In the genomic region with DNA sequence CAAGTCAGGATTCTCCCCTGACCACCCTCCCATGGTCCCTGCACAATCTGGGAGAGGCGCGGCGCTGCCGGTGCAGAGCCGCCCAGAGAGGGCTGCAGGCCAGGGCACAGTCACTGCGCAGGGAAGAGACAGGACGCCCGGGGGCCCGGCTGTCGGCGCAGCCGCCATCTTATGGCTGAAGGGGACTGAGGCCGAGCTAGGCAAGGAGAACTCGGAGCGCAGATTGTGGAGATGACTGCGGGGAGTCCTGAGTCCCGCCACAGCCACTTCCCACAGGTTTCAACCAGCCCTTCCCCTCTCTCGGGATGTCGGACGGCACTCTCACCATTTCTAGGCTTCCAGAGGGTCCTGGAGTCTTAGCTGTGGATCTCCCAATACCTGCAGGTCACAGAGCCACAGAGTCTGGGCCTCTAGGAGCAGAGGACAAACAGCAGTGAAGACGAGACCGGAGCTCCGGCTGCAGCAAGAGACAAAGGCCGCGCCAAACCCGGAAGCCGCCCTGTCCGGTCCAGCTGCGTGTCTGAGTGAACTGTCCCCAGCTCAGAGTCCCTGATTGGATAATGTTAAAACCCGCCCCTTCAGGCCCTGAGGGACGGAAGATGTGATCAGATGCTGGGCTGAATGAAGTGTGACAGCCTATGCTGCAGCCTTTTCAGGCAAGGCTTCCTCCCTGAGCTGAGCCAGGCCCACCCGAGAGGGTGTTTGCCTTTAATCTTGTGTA, we compare ENCODE assay signal across 8 cellular contexts. TPM values are rescaled to one million over a fixed set of nuclear protein-coding genes. Genes with fewer than 3 reads are reported as not detected.
A peak's percentile ranks its signal among the peaks of the same experiment; 100 is the strongest.
DNase-seq lines count a peak whose midpoint lies in the region; ATAC-seq and TF ChIP-seq lines count a peak whose summit lies in the region.

A gene (minus strand): TSS at position 526 of the 721 bp plus-strand sequence. CDS start 198 bp downstream, at position 328.

- intact Hi-C loops in transverse colon (cut with DNase I; ENCODE audit: low total_unique reads), result no loop called here

- H3K27ac ChIP-seq in cardiac muscle cell (peak within 1 kb of the TSS; percentile 97), trophoblast cell (ENCODE audit: low read depth, low read length) (peak within 1 kb of the TSS; percentile 90), transverse colon (peak within 1 kb of the TSS; percentile 93 to 98 (median 97))

- H3K23ac ChIP-seq in trophoblast cell (ENCODE audit: low read length), result no peak within 1 kb of the TSS

- no peak for TF ChIP-seq CTCF in GM10248 (IDR thresholded peaks at IDR 0.05; ENCODE audit: control extremely low read depth, extremely low read depth, low read depth, missing control alignments)
- TF ChIP-seq CTCF in cardiac muscle cell (IDR thresholded peaks at IDR 0.05; ENCODE audit: low read depth, low read length), result no peak
- no peak for TF ChIP-seq CTCF in transverse colon (IDR thresholded peaks at IDR 0.05)

- peak within 1 kb of the TSS; percentile 82 for H3K4me3 ChIP-seq in cardiac muscle cell
- H3K4me3 ChIP-seq in trophoblast cell (ENCODE audit: low read depth, low read length), result peak within 1 kb of the TSS; percentile 90
- peak within 1 kb of the TSS; percentile 45 to 89 (median 68) for H3K4me3 ChIP-seq in transverse colon

- no peak within 1 kb of the TSS for H2BK12ac ChIP-seq in trophoblast cell (ENCODE audit: low read length)

- H4K12ac ChIP-seq in trophoblast cell (ENCODE audit: low read depth, low read length), result peak within 1 kb of the TSS; percentile 54

- H3K36me3 ChIP-seq in cardiac muscle cell (peaks cover 5% of the 10 kb centered on the region), trophoblast cell (ENCODE audit: control insufficient read depth in 1 of 2, insufficient read depth in 2 of 2, low read length in 2 of 2) (peaks cover 4 to 7% of the 10 kb centered on the region in 2 experiments), transverse colon (peaks cover 0 to 22% (median 2%) of the 10 kb centered on the region in 4 donors)

- peaks cover 9% of the 10 kb centered on the region for H3K79me2 ChIP-seq in trophoblast cell (ENCODE audit: control insufficient read depth, insufficient read depth, low read length, poor library complexity)

- CTCF ChIA-PET in GM10248 (lab: Yijun Ruan, JAX), result interaction anchor here (0.9 to 2.0 kb wide), 5 partner anchors 11 to 176 kb away, joined by 3 to 4 read pairs (median 4); a partner anchor contains a TSS

- H4K91ac ChIP-seq in trophoblast cell (ENCODE audit: low read depth, low read length), result peak within 1 kb of the TSS; percentile 83

- WGBS in trophoblast cell (ENCODE audit: extremely low coverage, insufficient coverage, insufficient read length), result no CpG with 5 or more reads among the region's 32 CpGs
- WGBS in transverse colon (ENCODE audit: low coverage in 1 of 2), 2 donors, result 5% methylated on average over 31 of the region's 32 CpGs; no CpG with 5 or more reads in 1 of the 2 donors

- POLR2A ChIA-PET in GM10248 (lab: Yijun Ruan, JAX), result interaction anchor here (0.8 kb wide), 1 partner anchor 553 kb away, joined by 3 read pairs; a partner anchor contains a TSS

- no peak for TF ChIP-seq EP300 in transverse colon (IDR thresholded peaks at IDR 0.05; ENCODE audit: low read depth)

- no peaks in the 10 kb centered on the region for H3K27me3 ChIP-seq in cardiac muscle cell
- H3K27me3 ChIP-seq in trophoblast cell (ENCODE audit: insufficient read depth, low read length), result no peaks in the 10 kb centered on the region
- no peaks in the 10 kb centered on the region for H3K27me3 ChIP-seq in transverse colon

- no peaks in the 10 kb centered on the region for H3K9me3 ChIP-seq in cardiac muscle cell (ENCODE audit: low read depth)
- H3K9me3 ChIP-seq in trophoblast cell (ENCODE audit: insufficient read depth, low read depth, low read length), result peaks cover 1% of the 10 kb centered on the region
- peaks cover 3 to 18% of the 10 kb centered on the region in 2 donors for H3K9me3 ChIP-seq in transverse colon

- peak within 1 kb of the TSS; percentile 96 for H4K8ac ChIP-seq in trophoblast cell (ENCODE audit: low read depth, low read length)

- H3K4me2 ChIP-seq in trophoblast cell (ENCODE audit: low read length), result peak within 1 kb of the TSS; percentile 96

- H2AK5ac ChIP-seq in trophoblast cell (ENCODE audit: low read length), result peak within 1 kb of the TSS; percentile 69

- peak; percentile 98 for ATAC-seq in HG02623 (IDR thresholded peaks at IDR 0.05; ENCODE audit: unreplicated experiment)

- H3K4ac ChIP-seq in trophoblast cell (ENCODE audit: low read depth, low read length), result peak within 1 kb of the TSS; percentile 99

- peak; percentile 86 for TF ChIP-seq POLR2A in transverse colon (IDR thresholded peaks at IDR 0.05)

- DNase-seq in GM10248 (ENCODE audit: extremely low spot score) (peak; percentile 91), NCI-H1105 treated with DMSO at 0.1 percent for 48 hours (lab: John Stamatoyannopoulos, UW) (peak; percentile 92), SW 1271 (lab: John Stamatoyannopoulos, UW) (peak; percentile 85 to 90), cardiac muscle cell (ENCODE audit: low read depth in 1 of 2, low spot score in 1 of 2) (peak; percentile 90 to 91), trophoblast cell (peak; percentile 94 to 95), transverse colon (peak; percentile 89)
- DNase-seq in activated naive CD8-positive, alpha-beta T cell treated with anti-CD3 and anti-CD28 coated beads, Interleukin-2, amount 50 U/mL, for 16 hours (ENCODE audit: low read depth, low spot score), result peak; percentile 43

- H2BK120ac ChIP-seq in trophoblast cell (ENCODE audit: insufficient read depth, low read length, poor library complexity), result peak within 1 kb of the TSS; percentile 62

- H3K18ac ChIP-seq in trophoblast cell (ENCODE audit: low read length), result peak within 1 kb of the TSS; percentile 61

- H3K4me1 ChIP-seq in cardiac muscle cell (ENCODE audit: low read depth), result peaks cover 7% of the 10 kb centered on the region
- peaks cover 0 to 2% of the 10 kb centered on the region in 2 experiments for H3K4me1 ChIP-seq in trophoblast cell (ENCODE audit: control insufficient read depth in 1 of 2, insufficient read depth in 2 of 2, low read length in 2 of 2)
- peaks cover 0 to 19% (median 13%) of the 10 kb centered on the region in 4 donors for H3K4me1 ChIP-seq in transverse colon

- H3K79me1 ChIP-seq in trophoblast cell (ENCODE audit: low read length), result peaks cover 4% of the 10 kb centered on the region

- peak within 1 kb of the TSS; percentile 99 for H3K9ac ChIP-seq in trophoblast cell (ENCODE audit: low read length)

- H3K14ac ChIP-seq in trophoblast cell (ENCODE audit: low read length), result peak within 1 kb of the TSS; percentile 98

- H2AFZ ChIP-seq in trophoblast cell (ENCODE audit: insufficient read depth, low read length, poor library complexity), result peak within 1 kb of the TSS; percentile 77

- in situ Hi-C loops in transverse colon (cut with MboI; ENCODE audit: low pct_ligation_motif_present in 1 of 4, low pct_unique_long_range_greater_than_20kb in 1 of 4, low sequenced_read_pairs in 3 of 4), result no loop called here

- H2BK5ac ChIP-seq in trophoblast cell (ENCODE audit: low read depth, low read length, poor library complexity), result peak within 1 kb of the TSS; percentile 96

RNA-seq across cellular contexts. Expression of the gene that starts here (rescaled TPM):
- total RNA-seq in cardiac muscle cell (15.2 and 17.1 TPM in 2 replicates), transverse colon (10 to 100 TPM; 12.7 to 21.4 (median 19.2) TPM)
- 6.5 and 6.7 TPM in 2 replicates for polyA plus RNA-seq in cardiac muscle cell
- 12.7 and 12.9 TPM in 2 replicates for polyA plus RNA-seq in trophoblast cell (2013)

Comparison
In these comparisons a context has a peak if more than half of its experiments do, and no peak if none do; other contexts are left out.
1. Peak in every context shown above with its lines: DNase-seq, ATAC-seq, H3K4me3 ChIP-seq and H3K27ac ChIP-seq.
2. DNase-seq: peak in every context shown above with its lines; median percentile 94 in trophoblast cell; 92 in NCI-H1105 treated with DMSO at 0.1 percent for 48 hours; 91 in GM10248; 90 in cardiac muscle cell; 89 in transverse colon; 88 in SW 1271; 43 in activated naive CD8-positive, alpha-beta T cell treated with anti-CD3 and anti-CD28 coated beads, Interleukin-2, amount 50 U/mL, for 16 hours.